In the genomic region with DNA sequence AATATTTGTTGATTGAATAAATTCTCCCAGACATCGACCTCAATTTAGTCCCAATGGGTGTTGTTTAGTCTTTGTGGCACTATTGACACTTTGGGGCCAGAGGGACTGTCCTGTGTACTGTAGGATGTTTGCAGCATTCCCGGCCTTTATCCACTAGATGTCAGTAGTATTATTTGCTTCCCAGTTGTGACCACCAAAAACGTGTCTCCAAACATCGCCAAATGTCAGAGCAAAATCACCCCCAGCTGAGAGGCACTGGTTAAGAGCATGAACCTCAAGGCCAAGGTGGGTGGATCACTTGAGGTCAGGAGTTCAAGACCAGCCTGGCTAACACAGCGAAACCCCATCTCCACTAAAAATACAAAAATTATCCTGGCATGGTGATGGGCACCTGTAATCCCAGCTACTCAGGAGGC, we compare ENCODE assay signal across 9 cellular contexts. TPM values are rescaled to one million over a fixed set of nuclear protein-coding genes. Genes with fewer than 3 reads are reported as not detected.
DNase-seq lines count a peak whose midpoint lies in the region; ATAC-seq and TF ChIP-seq lines count a peak whose summit lies in the region.
"Had no signal": no experiment of that assay in that cellular context is flagged by ENCODE, and none has a peak within 500 bp of the region (broad histone marks: within the 10 kb centered on the region; RNA-seq: fewer than 3 reads in every experiment).

No MANE protein-coding gene starts in this region.

- no peaks in the 10 kb centered on the region for H4K20me1 ChIP-seq in osteoblast (ENCODE audit: insufficient read depth, low read length)

- H3K4me3 ChIP-seq in GM06990 (replicated peaks; ENCODE audit: low read depth, low read length) (no peak overlapping the region), osteoblast (ENCODE audit: insufficient read depth, low read length) (no peak overlapping the region)

- H2AFZ ChIP-seq in osteoblast (ENCODE audit: low read length) = no peak overlapping the region

- DNase-seq in GM06990 (ENCODE audit: extremely low read depth, insufficient read length) = no peak
- peak; percentile 53 for DNase-seq in NCI-H526 treated with DMSO at 0.1 percent for 48 hours (lab: John Stamatoyannopoulos, UW)
- DNase-seq in dedifferentiated amniotic fluid mesenchymal stem cell (ENCODE audit: extremely low spot score) = peak; percentile 50
- DNase-seq in osteoblast (ENCODE audit: insufficient read length, low spot score, missing footprints) = peak; percentile 83
- DNase-seq in effector CD4-positive, alpha-beta T cell = no peak
- DNase-seq in NCI-H510A treated with DMSO at 0.1 percent for 48 hours (lab: John Stamatoyannopoulos, UW) = no peak
- DNase-seq: activated naive CD8-positive, alpha-beta T cell treated with anti-CD3 and anti-CD28 coated beads, Interleukin-2, amount 10 ng/mL, durations not matched to agents 7 days and 5 days had no signal

- H3K36me3 ChIP-seq in GM06990 (ENCODE audit: control insufficient read depth, insufficient read depth, low read length) = no peaks in the 10 kb centered on the region
- H3K36me3 ChIP-seq in osteoblast (ENCODE audit: insufficient read depth, low read length) = no peaks in the 10 kb centered on the region

- no peak overlapping the region for H3K27ac ChIP-seq in osteoblast (ENCODE audit: low read depth, low read length)

- TF ChIP-seq CTCF in GM06990 (IDR thresholded peaks at IDR 0.05; ENCODE audit: insufficient read depth, low read length, poor library complexity, severe bottlenecking) = peak; percentile 12
- TF ChIP-seq CTCF in osteoblast (IDR thresholded peaks at IDR 0.05; ENCODE audit: extremely low read depth, low read depth, low read length) = peak; percentile 61

- no peak for ATAC-seq in GM19328 (IDR thresholded peaks at IDR 0.05; ENCODE audit: unreplicated experiment)
- ATAC-seq in HG02870 (IDR thresholded peaks at IDR 0.05; ENCODE audit: unreplicated experiment) = no peak

- H3K9me3 ChIP-seq in osteoblast (ENCODE audit: low read depth, low read length) = no peaks in the 10 kb centered on the region

- H3K27me3 ChIP-seq in GM06990 (replicated peaks; ENCODE audit: control insufficient read depth, insufficient read depth, low read length) (no peaks in the 10 kb centered on the region), osteoblast (ENCODE audit: insufficient read depth, low read length) (no peaks in the 10 kb centered on the region)

- no peaks in the 10 kb centered on the region for H3K79me2 ChIP-seq in osteoblast (ENCODE audit: insufficient read depth, low read length)

- peaks cover 2% of the 10 kb centered on the region for H3K4me1 ChIP-seq in osteoblast (ENCODE audit: insufficient read depth, low read length)

- H3K4me2 ChIP-seq in osteoblast (ENCODE audit: insufficient read depth, low read length) = no peak overlapping the region

RNA-seq across cellular contexts. Expression of a gene that starts 15.4 kb away (rescaled TPM):
- total RNA-seq in osteoblast = under 0.01 TPM in 1 of 2 replicates, not detected in the other
- total RNA-seq: activated naive CD8-positive, alpha-beta T cell treated with anti-CD3 and anti-CD28 coated beads, Interleukin-2, amount 10 ng/mL, durations not matched to agents 7 days and 5 days had no signal

RNA-seq across cellular contexts. Expression of a gene that starts 59.0 kb away (rescaled TPM):
- 16.2 and 17.4 TPM in 2 replicates for total RNA-seq in osteoblast

Comparison
In these comparisons a context has a peak if more than half of its experiments do, and no peak if none do; other contexts are left out.
1. DNase-seq: peak in NCI-H526 treated with DMSO at 0.1 percent for 48 hours (single experiment), dedifferentiated amniotic fluid mesenchymal stem cell (single experiment) and osteoblast (single experiment); none in GM06990 (single experiment), effector CD4-positive, alpha-beta T cell (single experiment) and NCI-H510A treated with DMSO at 0.1 percent for 48 hours (single experiment).